1 cellular context compared by ENCODE assay signal in genomic region chr20:45880988-45881788, GRCh38.
A peak's percentile ranks its signal among the peaks of the same experiment; 100 is the strongest.
TF ChIP-seq lines count a peak whose summit lies in the region.

Gene ZSWIM1 (plus strand): TSS chr20:45881227. CDS start chr20:45882593, 1,366 bp downstream.

TF ChIP-seq in HepG2, 621 proteins besides CTCF, POLR2A, EP300 and RAD21 (continued from another document and continues in another):
- no peak; the same call in 1 of the 2 replicates for TF ChIP-seq ZNF280B (CRISPR knock-in tag; IDR thresholded peaks at IDR 0.05; ENCODE audit: borderline replicate concordance)
- TF ChIP-seq ARHGAP35 (CRISPR knock-in tag; IDR thresholded peaks at IDR 0.05; ENCODE audit: borderline replicate concordance), result peak; percentile 92
- TF ChIP-seq ZSCAN21 (CRISPR knock-in tag; IDR thresholded peaks at IDR 0.05; ENCODE audit: borderline replicate concordance), result peak; percentile 32
- peak; percentile 90 for TF ChIP-seq ZNF883 (CRISPR knock-in tag; IDR thresholded peaks at IDR 0.05; ENCODE audit: not compliant biosample characterization)
- peak; percentile 84; the same call in 1 of the 2 replicates for TF ChIP-seq SP4 (CRISPR knock-in tag; IDR thresholded peaks at IDR 0.05)
- peak; percentile 63 for TF ChIP-seq FOXA3 (CRISPR knock-in tag; IDR thresholded peaks at IDR 0.05)
- peak; percentile 28; the same call in 1 of the 2 replicates for TF ChIP-seq HCFC1 (IDR thresholded peaks at IDR 0.05; ENCODE audit: low read depth, low read length)
- no peak for TF ChIP-seq RERE (CRISPR knock-in tag; IDR thresholded peaks at IDR 0.05; ENCODE audit: low read depth)
- TF ChIP-seq NFE2 (CRISPR knock-in tag; IDR thresholded peaks at IDR 0.05), result no peak; the same call in 1 of the 2 replicates
- TF ChIP-seq UBTF (CRISPR knock-in tag; IDR thresholded peaks at IDR 0.05), result peak; percentile 52
- TF ChIP-seq AGO1 (IDR thresholded peaks at IDR 0.05; ENCODE audit: low read depth, low read length, poor library complexity, severe bottlenecking), result no peak
- TF ChIP-seq ZNF713 (CRISPR knock-in tag; IDR thresholded peaks at IDR 0.05), result no peak
- no peak for TF ChIP-seq ZC3H4 (CRISPR knock-in tag; IDR thresholded peaks at IDR 0.05; ENCODE audit: borderline replicate concordance)
- TF ChIP-seq HDAC2 (CRISPR knock-in tag; IDR thresholded peaks at IDR 0.05), result peak; percentile 78
- TF ChIP-seq ZFP1 (CRISPR knock-in tag; IDR thresholded peaks at IDR 0.05), result peak; percentile 45; the same call in 1 of the 2 replicates
- TF ChIP-seq ZNF12 (CRISPR knock-in tag; IDR thresholded peaks at IDR 0.05), result 0 out of 2 replicates have a peak, but pooled peaks have one; percentile 21
- peak; percentile 80 for TF ChIP-seq TMF1 (CRISPR knock-in tag; IDR thresholded peaks at IDR 0.05; ENCODE audit: low read depth)
- 0 out of 2 replicates have a peak, but pooled peaks have one; percentile 30 for TF ChIP-seq PAX8 (CRISPR knock-in tag; IDR thresholded peaks at IDR 0.05; ENCODE audit: borderline replicate concordance)
- TF ChIP-seq HHEX (CRISPR knock-in tag; IDR thresholded peaks at IDR 0.05), result 0 out of 2 replicates have a peak, but pooled peaks have one; percentile 20
- TF ChIP-seq MIER2 (CRISPR knock-in tag; IDR thresholded peaks at IDR 0.05), result peak; percentile 29; the same call in 1 of the 2 replicates
- peak; percentile 99 for TF ChIP-seq SP2 (CRISPR knock-in tag; IDR thresholded peaks at IDR 0.05)
- no peak for TF ChIP-seq SALL2 (CRISPR knock-in tag; IDR thresholded peaks at IDR 0.05)
- TF ChIP-seq AHR (CRISPR knock-in tag; IDR thresholded peaks at IDR 0.05), result peak; percentile 79; the same call in 1 of the 2 replicates
- TF ChIP-seq ESRRA (CRISPR knock-in tag; IDR thresholded peaks at IDR 0.05; ENCODE audit: low read depth), result peak; percentile 80; the same call in 1 of the 2 replicates
- TF ChIP-seq KAT8 (CRISPR knock-in tag; IDR thresholded peaks at IDR 0.05), result peak; percentile 94
- TF ChIP-seq ZNF333 (CRISPR knock-in tag; IDR thresholded peaks at IDR 0.05; ENCODE audit: borderline replicate concordance), result peak; percentile 81; the same call in 1 of the 2 replicates
- peak; percentile 95 for TF ChIP-seq RXRA (CRISPR knock-in tag; IDR thresholded peaks at IDR 0.05)
- TF ChIP-seq ZNF224 (CRISPR knock-in tag; IDR thresholded peaks at IDR 0.05), result peak; percentile 62; the same call in 1 of the 2 replicates
- peak; percentile 98 for TF ChIP-seq TGIF2 (CRISPR knock-in tag; IDR thresholded peaks at IDR 0.05)
- TF ChIP-seq ZBTB26 (CRISPR knock-in tag; IDR thresholded peaks at IDR 0.05; ENCODE audit: borderline replicate concordance), result peak; percentile 90
- TF ChIP-seq ZNF274 (CRISPR knock-in tag; IDR thresholded peaks at IDR 0.05), result peak; percentile 80; the same call in 1 of the 2 replicates
- TF ChIP-seq DR1 (CRISPR knock-in tag; IDR thresholded peaks at IDR 0.05), result peak; percentile 79; the same call in 1 of the 2 replicates
- no peak for TF ChIP-seq USF2 (IDR thresholded peaks at IDR 0.05; ENCODE audit: low read depth, low read length)
- no peak for TF ChIP-seq USF2 (CRISPR knock-in tag; IDR thresholded peaks at IDR 0.05; ENCODE audit: borderline replicate concordance)
- TF ChIP-seq NFYC (CRISPR knock-in tag; IDR thresholded peaks at IDR 0.05), result peak; percentile 100
- TF ChIP-seq ZNF329 (CRISPR knock-in tag; IDR thresholded peaks at IDR 0.05; ENCODE audit: low read depth), result 0 out of 2 replicates have a peak, but pooled peaks have one; percentile 57
- peak; percentile 48; the same call in 1 of the 2 replicates for TF ChIP-seq ARNT2 (CRISPR knock-in tag; IDR thresholded peaks at IDR 0.05; ENCODE audit: low read depth)
- TF ChIP-seq E2F5 (CRISPR knock-in tag; conservative IDR thresholded peaks at IDR 0.05), result peak; percentile 65
- TF ChIP-seq CBFB (CRISPR knock-in tag; IDR thresholded peaks at IDR 0.05), result peak; percentile 90
- peak; percentile 16; the same call in 1 of the 2 replicates for TF ChIP-seq ZSCAN9 (CRISPR knock-in tag; IDR thresholded peaks at IDR 0.05; ENCODE audit: borderline replicate concordance)
- TF ChIP-seq IKZF4 (CRISPR knock-in tag; IDR thresholded peaks at IDR 0.05; ENCODE audit: borderline replicate concordance, low read depth, not compliant biosample characterization), result peak; percentile 61
- peak; percentile 100 for TF ChIP-seq ZNF839 (CRISPR knock-in tag; IDR thresholded peaks at IDR 0.05; ENCODE audit: borderline replicate concordance)
- TF ChIP-seq SOX13 (IDR thresholded peaks at IDR 0.05), result no peak
- 0 out of 4 replicates have a peak, but pooled peaks of 1 of the 2 experiments have one; percentile 21 for TF ChIP-seq SOX13 (CRISPR knock-in tag; conservative IDR thresholded peaks at IDR 0.05 in 1 of 2, IDR thresholded peaks at IDR 0.05 in 1 of 2)
- TF ChIP-seq LRRFIP1 (CRISPR knock-in tag; conservative IDR thresholded peaks at IDR 0.05), result no peak
- no peak for TF ChIP-seq ZNF75D (CRISPR knock-in tag; IDR thresholded peaks at IDR 0.05; ENCODE audit: borderline replicate concordance)
- TF ChIP-seq MAFK (conservative IDR thresholded peaks at IDR 0.05 in 1 of 2, IDR thresholded peaks at IDR 0.05 in 1 of 2; ENCODE audit: low read length in 2 of 2), result no peak
